In genomic region chr2:215831296-215831913, GRCh38 we compare ENCODE assay signal across 9 cellular contexts.
DNase-seq lines count a peak whose midpoint lies in the region; ATAC-seq, FAIRE-seq and TF ChIP-seq lines count a peak whose summit lies in the region.
"Had no signal": no experiment of that assay in that cellular context is flagged by ENCODE, and none has a peak within 500 bp of the region (broad histone marks: within the 10 kb centered on the region; RNA-seq: fewer than 3 reads in every experiment).

No MANE protein-coding gene starts in this region.

- ATAC-seq in IMR-90 (ENCODE audit: low read depth) (peak; percentile 33), GM18517 (IDR thresholded peaks at IDR 0.05; ENCODE audit: unreplicated experiment) (no peak)

- peak overlapping the region; percentile 82; the same call in 1 of the 2 replicates for H3K27ac ChIP-seq in IMR-90 (ENCODE audit: insufficient read depth, low read length)
- peak overlapping the region; percentile 48 for H3K27ac ChIP-seq in endothelial cell of umbilical vein (ENCODE audit: insufficient read depth, low read depth, low read length)

- H3K4me1 ChIP-seq in IMR-90 (ENCODE audit: control insufficient read depth, insufficient read depth, low read length) (peaks cover 10% of the 10 kb centered on the region), endothelial cell of umbilical vein (ENCODE audit: control insufficient read depth, extremely low read depth, insufficient read depth, low read length) (peaks cover 73% of the 10 kb centered on the region)

- POLR2A ChIA-PET in IMR-90 (lab: Charles Lee; ENCODE audit: unreplicated experiment) (no interaction called here), endothelial cell of umbilical vein (lab: Charles Lee) (interaction anchor here (1.2 kb wide), 1 partner anchor 75 kb away, joined by 3 read pairs; no protein-coding TSS in a partner anchor)

- FAIRE-seq in endothelial cell of umbilical vein (lab: Jason Lieb, UNC) = no peak
- FAIRE-seq: keratinocyte had no signal

- H3K9ac ChIP-seq in IMR-90 (ENCODE audit: low read depth, low read length) (peak overlapping the region; percentile 54), endothelial cell of umbilical vein (replicated peaks; ENCODE audit: extremely low read depth, insufficient read depth, low read length) (peak overlapping the region; percentile 30)

- no TSS peak for BruUV-seq in IMR-90 (replicated peaks; lab: Mats Ljungman, UMichigan)
- no TSS peak for BruUV-seq in endothelial cell of umbilical vein (replicated peaks; lab: Mats Ljungman, UMichigan)

- no CpG with 5 or more reads among the region's 5 CpGs for WGBS in IMR-90 (ENCODE audit: extremely low coverage in 2 of 2, insufficient read length in 1 of 2), 2 experiments

- H3K9me1 ChIP-seq in IMR-90 (ENCODE audit: insufficient read depth, low read length) (peaks cover 7% of the 10 kb centered on the region; the same call in 1 of the 2 replicates), endothelial cell of umbilical vein (replicated peaks; ENCODE audit: control insufficient read depth, extremely low read depth, insufficient read depth, low read length) (no peaks in the 10 kb centered on the region)

- peak overlapping the region; percentile 96 for H2BK120ac ChIP-seq in IMR-90 (ENCODE audit: low read depth, low read length)

- H2AFZ ChIP-seq in IMR-90 (replicated peaks; ENCODE audit: low read length, poor library complexity) (peak overlapping the region; percentile 88), endothelial cell of umbilical vein (ENCODE audit: low read depth, low read length) (no peak overlapping the region)

- peak overlapping the region; percentile 80 to 99 for H4K8ac ChIP-seq in IMR-90 (ENCODE audit: low read depth in 2 of 2, low read length in 2 of 2)

- H3K18ac ChIP-seq in IMR-90 (ENCODE audit: low read depth, low read length) = peak overlapping the region; percentile 91

- H4K20me1 ChIP-seq in IMR-90 (ENCODE audit: insufficient read depth, low read length) (no peaks in the 10 kb centered on the region), endothelial cell of umbilical vein (replicated peaks; ENCODE audit: control insufficient read depth, extremely low read depth, insufficient read depth, low read length) (no peaks in the 10 kb centered on the region)

- H3K23ac ChIP-seq in IMR-90 (ENCODE audit: low read depth, low read length) = peak overlapping the region; percentile 83

- peak overlapping the region; percentile 93; the same call in 1 of the 2 replicates for H3K56ac ChIP-seq in IMR-90 (ENCODE audit: extremely low read depth, insufficient read depth, low read length)

- H3K27me3 ChIP-seq in IMR-90 (ENCODE audit: control insufficient read depth, insufficient read depth, low read length) = no peaks in the 10 kb centered on the region
- H3K27me3 ChIP-seq in endothelial cell of umbilical vein (ENCODE audit: control insufficient read depth in 2 of 2, insufficient read depth in 2 of 2, low read length in 2 of 2) = no peaks in the 10 kb centered on the region

- H2BK20ac ChIP-seq in IMR-90 (ENCODE audit: low read depth, low read length) = peak overlapping the region; percentile 79

- H3K4ac ChIP-seq in IMR-90 (ENCODE audit: low read depth, low read length) = peak overlapping the region; percentile 89

- TF ChIP-seq CTCF in IMR-90 (conservative IDR thresholded peaks at IDR 0.05; ENCODE audit: low read depth, low read length) (no peak), endothelial cell of umbilical vein (IDR thresholded peaks at IDR 0.05; ENCODE audit: extremely low read depth in 1 of 2, insufficient read depth in 1 of 2, low read depth in 1 of 2, low read length in 2 of 2) (no peak)

- peak overlapping the region; percentile 89 for H4K5ac ChIP-seq in IMR-90 (ENCODE audit: low read depth, low read length)

- peak overlapping the region; percentile 82 for H2AK5ac ChIP-seq in IMR-90 (ENCODE audit: low read depth, low read length)

- no peak for TF ChIP-seq RAD21 in IMR-90 (IDR thresholded peaks at IDR 0.05; ENCODE audit: low read length)

- no peaks in the 10 kb centered on the region for H3K9me3 ChIP-seq in IMR-90 (ENCODE audit: control insufficient read depth, insufficient read depth, low read length)
- H3K9me3 ChIP-seq in endothelial cell of umbilical vein (replicated peaks; ENCODE audit: control insufficient read depth, insufficient read depth, low read length) = no peaks in the 10 kb centered on the region

- H3K14ac ChIP-seq in IMR-90 (replicated peaks; ENCODE audit: low read depth, low read length) = peak overlapping the region; percentile 70

- H3K79me2 ChIP-seq in endothelial cell of umbilical vein (ENCODE audit: control insufficient read depth, insufficient read depth, low read length) = peaks cover 56% of the 10 kb centered on the region

- CTCF ChIA-PET in IMR-90 (lab: Yijun Ruan, JAX) (interaction anchor here (2.4 kb wide), 1 partner anchor 12 kb away, joined by 5 read pairs; no protein-coding TSS in a partner anchor), endothelial cell of umbilical vein (lab: Charles Lee) (interaction anchor here (1.2 to 1.8 kb wide), 4 partner anchors 19 to 120 kb away, joined by 3 to 7 read pairs (median 4); no protein-coding TSS in a partner anchor)

- H2BK5ac ChIP-seq in IMR-90 (ENCODE audit: low read depth, low read length, poor library complexity, severe bottlenecking) = peak overlapping the region; percentile 69

- H3K36me3 ChIP-seq in IMR-90 (ENCODE audit: control insufficient read depth, insufficient read depth, low read length) (no peaks in the 10 kb centered on the region), endothelial cell of umbilical vein (ENCODE audit: control insufficient read depth in 2 of 2, extremely low read depth in 1 of 2, insufficient read depth in 2 of 2, low read length in 2 of 2) (peaks cover 2% of the 10 kb centered on the region in 2 experiments)

- H2BK15ac ChIP-seq in IMR-90 (ENCODE audit: low read depth, low read length) = peak overlapping the region; percentile 97

- dilution Hi-C loops in IMR-90 (cut with HindIII; ENCODE audit: low sequenced_read_pairs, unreplicated experiment) (no loop called here), endothelial cell of umbilical vein (cut with MboI; ENCODE audit: extremely low pct_ligation_motif_present, low sequenced_read_pairs) (no loop called here)

- peak overlapping the region; percentile 97 for H4K91ac ChIP-seq in IMR-90 (ENCODE audit: insufficient read depth, low read depth, low read length)

- H3K4me2 ChIP-seq in IMR-90 (ENCODE audit: low read depth, low read length) (peak overlapping the region; percentile 81), endothelial cell of umbilical vein (ENCODE audit: insufficient read depth, low read length) (peak overlapping the region; percentile 47)

- H3K4me3 ChIP-seq in IMR-90 (ENCODE audit: insufficient read depth, low read depth, low read length) = peak overlapping the region; percentile 6; the same call in 1 of the 2 replicates
- H3K4me3 ChIP-seq in endothelial cell of umbilical vein (replicated peaks in 1 of 3; ENCODE audit: insufficient read depth in 1 of 3, low read depth in 1 of 3, low read length in 3 of 3) = peak overlapping the region in 1 of 3 experiments; percentile 20

- DNase-seq in GM19238 (ENCODE audit: insufficient read length, low spot score) (peak; percentile 17), IMR-90 (peak; percentile 78), endothelial cell of umbilical vein (ENCODE audit: low read depth, low spot score) (peak; percentile 79), pons (ENCODE audit: low spot score) (peak; percentile 66), NCI-H446 treated with DMSO at 0.1 percent for 48 hours (lab: John Stamatoyannopoulos, UW) (no peak)
- DNase-seq in activated CD8-positive, alpha-beta memory T cell treated with anti-CD3 and anti-CD28 coated beads for 24 hours = no peak
- no peak for DNase-seq in activated CD4-positive, alpha-beta T cell treated with anti-CD3 and anti-CD28 coated beads for 48 hours

- in situ Hi-C loops in IMR-90 (cut with MboI; ENCODE audit: low sequenced_read_pairs) = no loop called here

- H3K79me1 ChIP-seq in IMR-90 (ENCODE audit: low read depth in 1 of 2, low read length in 2 of 2) = no peaks in the 10 kb centered on the region

- intact Hi-C loops in IMR-90 (cut with micrococcal nuclease) = loop anchor here (2.0 kb wide), 1 partner anchor 395 kb away; the partner anchor contains the start of gene FN1
- intact Hi-C loops in endothelial cell of umbilical vein (cut with micrococcal nuclease) = loop anchor here (2.0 to 5.0 kb wide), 2 partner anchors 74 to 139 kb away; no protein-coding TSS in a partner anchor

- TF ChIP-seq POLR2A in IMR-90 (IDR thresholded peaks at IDR 0.05; ENCODE audit: low read depth, low read length) = no peak
- TF ChIP-seq POLR2A in endothelial cell of umbilical vein (IDR thresholded peaks at IDR 0.05; ENCODE audit: low read depth, low read length) = no peak

- peak overlapping the region; percentile 43 for H2AK9ac ChIP-seq in IMR-90 (replicated peaks; ENCODE audit: low read depth, low read length, poor library complexity)

TF ChIP-seq in IMR-90, 13 proteins besides CTCF, POLR2A, EP300 and RAD21:
- no peak for TF ChIP-seq MXI1 (IDR thresholded peaks at IDR 0.05; ENCODE audit: borderline replicate concordance, low read depth, low read length)
- no peak for TF ChIP-seq RFX5 (IDR thresholded peaks at IDR 0.05; ENCODE audit: low read depth, low read length)
- TF ChIP-seq CEBPB (IDR thresholded peaks at IDR 0.05; ENCODE audit: low read depth, low read length) = peak; percentile 64; the same call in 1 of the 2 replicates

TF ChIP-seq in endothelial cell of umbilical vein, 7 proteins besides CTCF, POLR2A, EP300 and RAD21:
- TF ChIP-seq POLR2AphosphoS5 (IDR thresholded peaks at IDR 0.05; ENCODE audit: insufficient read depth, low read depth, low read length) = no peak

Comparison
In these comparisons a context has a peak if more than half of its experiments do, and no peak if none do; other contexts are left out.
1. DNase-seq: peak in GM19238 (single experiment), IMR-90 (single experiment), endothelial cell of umbilical vein (single experiment) and pons (single experiment); none in NCI-H446 treated with DMSO at 0.1 percent for 48 hours (single experiment), activated CD8-positive, alpha-beta memory T cell treated with anti-CD3 and anti-CD28 coated beads for 24 hours (single experiment) and activated CD4-positive, alpha-beta T cell treated with anti-CD3 and anti-CD28 coated beads for 48 hours (single experiment).